In the genomic region with DNA sequence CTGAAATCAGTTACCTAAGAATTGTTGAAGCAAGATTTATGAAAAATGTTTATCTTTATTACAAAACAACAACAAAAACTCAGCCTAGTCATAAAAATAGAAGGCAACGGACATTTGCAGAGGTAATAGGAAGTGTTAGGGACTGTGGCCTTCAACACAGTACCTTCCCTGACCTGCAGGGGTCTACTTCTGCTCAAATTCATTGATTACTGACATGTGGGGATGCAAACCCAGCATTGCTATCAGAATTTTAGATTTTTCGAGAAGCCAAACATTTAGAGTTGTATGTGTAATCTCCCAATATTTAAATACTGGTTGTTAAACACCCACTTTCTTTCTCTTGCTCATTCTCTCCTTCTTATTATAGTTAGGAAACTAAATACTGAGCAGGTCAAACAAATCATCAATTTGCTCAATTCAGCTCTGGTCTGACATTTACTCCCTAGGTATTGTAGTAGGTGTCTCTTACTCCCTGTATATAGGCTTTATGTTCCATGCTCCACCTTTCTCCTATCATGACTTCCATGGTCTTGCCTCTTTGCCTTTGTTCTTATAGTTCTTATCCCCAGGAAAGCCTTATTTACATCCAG, we compare ENCODE assay signal across 8 cellular contexts.
DNase-seq lines count a peak whose midpoint lies in the region; ATAC-seq and TF ChIP-seq lines count a peak whose summit lies in the region.
"Had no signal": no experiment of that assay in that cellular context is flagged by ENCODE, and none has a peak within 500 bp of the region (broad histone marks: within the 10 kb centered on the region; RNA-seq: fewer than 3 reads in every experiment).

No MANE protein-coding gene starts in this region.

- TF ChIP-seq CTCF in testis (IDR thresholded peaks at IDR 0.05), result peak in 1 of 3 experiments; percentile 15

- no peak overlapping the region for H3K4me3 ChIP-seq in testis

- ATAC-seq in GM18502 (IDR thresholded peaks at IDR 0.05; ENCODE audit: poor library complexity, unreplicated experiment) (peak; percentile 73), HG02885 (IDR thresholded peaks at IDR 0.05; ENCODE audit: poor library complexity, unreplicated experiment) (peak; percentile 61)

- TF ChIP-seq POLR2A in erythroblast (IDR thresholded peaks at IDR 0.05; ENCODE audit: low read length) (no peak), testis (IDR thresholded peaks at IDR 0.05) (no peak)

- no peak overlapping the region for H3K27ac ChIP-seq in testis
- H3K27ac ChIP-seq: neutrophil had no signal

- no peaks in the 10 kb centered on the region for H3K36me3 ChIP-seq in testis (ENCODE audit: low read depth, missing control alignments)
- H3K36me3 ChIP-seq: neutrophil had no signal

- intact Hi-C loops in testis (cut with DNase I; ENCODE audit: low total_unique reads), result no loop called here

- DNase-seq in T-helper 1 cell, result peak in 4 of 5 donors; percentile 6 to 74 (median 14)
- DNase-seq in erythroblast (lab: John Stamatoyannopoulos, UW), result peak; percentile 36 to 38
- peak; percentile 26 for DNase-seq in testis
- no peak for DNase-seq in inferior parietal cortex (ENCODE audit: extremely low spot score)
- DNase-seq in retina, result no peak

- no peaks in the 10 kb centered on the region for H3K4me1 ChIP-seq in testis

- no peaks in the 10 kb centered on the region for H3K9me3 ChIP-seq in testis
- H3K9me3 ChIP-seq: neutrophil had no signal

- no peaks in the 10 kb centered on the region for H3K27me3 ChIP-seq in testis
- H3K27me3 ChIP-seq: neutrophil had no signal

- WGBS in testis, 2 donors, result 81 to 89% methylated on average over 2 of the region's 2 CpGs

Comparison
In these comparisons a context has a peak if more than half of its experiments do, and no peak if none do; other contexts are left out.
1. DNase-seq: peak in T-helper 1 cell (4 of 5), erythroblast (2 of 2) and testis (single experiment); none in inferior parietal cortex (single experiment) and retina (single experiment).